Comparison of ENCODE assay signal across 8 cellular contexts in genomic region chr3:196609343-196609775, GRCh38. TPM values are rescaled to one million over a fixed set of nuclear protein-coding genes. Genes with fewer than 3 reads are reported as not detected.
A peak's percentile ranks its signal among the peaks of the same experiment; 100 is the strongest.
DNase-seq lines count a peak whose midpoint lies in the region; ATAC-seq and TF ChIP-seq lines count a peak whose summit lies in the region.

No MANE protein-coding gene starts in this region.

- no peak overlapping the region for H3K4me3 ChIP-seq in breast epithelium

- intact Hi-C loops in breast epithelium (cut with DNase I; ENCODE audit: low total_unique reads), result loop anchor here (1.0 kb wide), 1 partner anchor 12 kb away; no protein-coding TSS in a partner anchor

- H3K4me1 ChIP-seq in breast epithelium, result no peaks in the 10 kb centered on the region

- no peaks in the 10 kb centered on the region for H3K36me3 ChIP-seq in breast epithelium

- no peak overlapping the region for H3K27ac ChIP-seq in breast epithelium

- H3K27me3 ChIP-seq in breast epithelium, result no peaks in the 10 kb centered on the region

- peak; percentile 58 to 81 (median 74) for TF ChIP-seq CTCF in breast epithelium (IDR thresholded peaks at IDR 0.05)

- ATAC-seq in HG03175 (IDR thresholded peaks at IDR 0.05; ENCODE audit: unreplicated experiment), result peak; percentile 76

- no peak for TF ChIP-seq POLR2A in breast epithelium (IDR thresholded peaks at IDR 0.05)

- H3K9me3 ChIP-seq in breast epithelium, result no peaks in the 10 kb centered on the region

- DNase-seq in NCI-H187 (lab: John Stamatoyannopoulos, UW), result peak; percentile 17 to 62
- DNase-seq in NCI-H187 treated with DMSO at 0.1 percent for 48 hours (lab: John Stamatoyannopoulos, UW), result no peak
- DNase-seq in NCI-H446 (lab: John Stamatoyannopoulos, UW), result peak; percentile 43 to 90
- DNase-seq in activated CD4-positive, CD25-positive, alpha-beta regulatory T cell (lab: John Stamatoyannopoulos, UW), result peak; percentile 78 to 97 (median 91)
- DNase-seq in breast epithelium (ENCODE audit: low spot score in 2 of 2), result peak; percentile 85 to 88
- DNase-seq in iris pigment epithelial cell (ENCODE audit: low read depth), result peak; percentile 66
- peak; percentile 93 to 98 (median 94) for DNase-seq in stimulated activated CD4-positive, alpha-beta T cell treated with anti-CD3 and anti-CD28 coated beads, Interleukin-1b, Interleukin-23, amount 100 ng/mL, for 24 hours (ENCODE audit: low read depth in 4 of 4, low spot score in 1 of 4)

RNA-seq across cellular contexts. Expression of gene NRROS, which starts 30.1 kb away (rescaled TPM):
- total RNA-seq in breast epithelium, result 10 to 100 TPM in 1 of 3 donors, 1 to 10 TPM in 2; 3.2 to 13.9 (median 4.3) TPM

RNA-seq across cellular contexts. Expression of gene FBXO45, which starts 40.9 kb away (rescaled TPM):
- total RNA-seq in breast epithelium, result 1 to 10 TPM; 5.6 to 7.6 (median 7.5) TPM

RNA-seq across cellular contexts. Expression of gene WDR53, which starts 41.0 kb away (rescaled TPM):
- total RNA-seq in breast epithelium, result 1 to 10 TPM; 4.9 to 8.2 (median 6.1) TPM
